Comparison of ENCODE assay signal across 8 cellular contexts in the genomic region with DNA sequence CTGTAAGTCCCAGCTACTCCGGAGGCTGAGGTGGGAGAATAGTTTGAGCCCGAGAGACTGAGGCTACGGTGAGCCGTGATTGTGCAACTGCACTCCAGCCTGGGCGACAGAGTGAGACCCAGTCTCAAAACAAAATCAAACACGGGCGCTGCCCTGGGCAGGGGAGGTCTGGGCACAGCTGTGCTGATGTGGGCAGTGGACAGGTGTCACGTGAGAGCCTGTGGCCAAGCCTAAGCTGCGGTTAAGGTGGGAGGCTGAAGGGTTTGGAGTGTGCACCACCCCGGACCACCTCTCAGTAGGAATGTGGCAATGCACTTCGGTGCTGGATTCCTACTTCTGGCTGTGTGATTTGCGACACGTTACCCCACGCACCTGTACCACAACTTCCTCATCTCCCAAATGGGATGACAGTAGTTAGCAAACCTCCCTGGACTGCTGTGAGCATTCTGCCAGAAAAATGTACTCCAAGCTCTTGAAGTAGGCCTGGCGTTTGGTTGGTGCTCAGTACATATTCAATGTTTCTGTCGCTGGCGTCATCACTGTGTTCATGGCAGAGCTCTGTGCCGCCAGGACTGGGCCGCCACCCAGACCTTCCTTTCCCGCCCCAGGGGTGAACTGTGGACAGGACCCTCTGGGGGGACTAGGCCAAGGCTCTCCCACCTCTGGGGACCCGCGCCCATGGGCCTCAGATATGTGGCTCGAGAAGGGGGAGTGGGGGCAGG. TPM values are rescaled to one million over a fixed set of nuclear protein-coding genes. Genes with fewer than 3 reads are reported as not detected.
DNase-seq lines count a peak whose midpoint lies in the region; TF ChIP-seq lines count a peak whose summit lies in the region.

No MANE protein-coding gene starts in this region.

- H3K4me3 ChIP-seq in adipocyte (ENCODE audit: low read length) (peak overlapping the region; percentile 87), kidney epithelial cell (ENCODE audit: low read depth, low read length) (peak overlapping the region; percentile 84), suprapubic skin (peak overlapping the region; percentile 92)

- peaks cover 23% of the 10 kb centered on the region for H3K4me1 ChIP-seq in adipocyte (ENCODE audit: control insufficient read depth, insufficient read depth, low read length)
- H3K4me1 ChIP-seq in suprapubic skin: peaks cover 30% of the 10 kb centered on the region

- H3K9ac ChIP-seq in adipocyte (ENCODE audit: low read length): peak overlapping the region; percentile 88

- H3K27ac Mint-ChIP-seq in T-helper 1 cell treated with Interleukin-12 subunit alpha and Interleukin-12 subunit beta and Interleukin-4 antibody, amounts not matched to agents 30 μg/mL and 1 μg/mL, for 36 hours: peak overlapping the region; percentile 90

- H3K9me3 ChIP-seq in adipocyte (ENCODE audit: control insufficient read depth, low read length) (no peaks in the 10 kb centered on the region), suprapubic skin (no peaks in the 10 kb centered on the region)

- no peaks in the 10 kb centered on the region for H3K36me3 ChIP-seq in adipocyte (ENCODE audit: control insufficient read depth, insufficient read depth, low read length, severe bottlenecking)
- no peaks in the 10 kb centered on the region for H3K36me3 ChIP-seq in kidney epithelial cell (ENCODE audit: control insufficient read depth, insufficient read depth, low read length)
- H3K36me3 ChIP-seq in suprapubic skin: no peaks in the 10 kb centered on the region

- H3K27me3 ChIP-seq in adipocyte (replicated peaks; ENCODE audit: control insufficient read depth, insufficient read depth, low read length): peaks cover 4% of the 10 kb centered on the region
- H3K27me3 ChIP-seq in kidney epithelial cell (ENCODE audit: control insufficient read depth, insufficient read depth, low read length): no peaks in the 10 kb centered on the region
- no peaks in the 10 kb centered on the region for H3K27me3 ChIP-seq in suprapubic skin

- no peaks in the 10 kb centered on the region for H3K27me3 Mint-ChIP-seq in T-helper 1 cell treated with Interleukin-12 subunit alpha and Interleukin-12 subunit beta and Interleukin-4 antibody, amounts not matched to agents 30 μg/mL and 1 μg/mL, for 36 hours (ENCODE audit: low read depth)

- DNase-seq in T-helper 1 cell: no peak
- no peak for DNase-seq in adipocyte (ENCODE audit: low read depth)
- no peak for DNase-seq in kidney epithelial cell (ENCODE audit: low read depth)
- DNase-seq in suprapubic skin (ENCODE audit: low spot score in 2 of 2): peak in 1 of 2 donors; percentile 60
- DNase-seq in glomerular visceral epithelial cell (ENCODE audit: extremely low spot score): no peak
- DNase-seq in NCI-H524 (lab: John Stamatoyannopoulos, UW): no peak
- no peak for DNase-seq in midbrain (lab: John Stamatoyannopoulos, UW)

- TF ChIP-seq EP300 in suprapubic skin (IDR thresholded peaks at IDR 0.05): no peak

- 97% methylated on average over 13 of the region's 23 CpGs for WGBS in suprapubic skin

- H3K27ac ChIP-seq in suprapubic skin: no peak overlapping the region

- no peak for TF ChIP-seq CTCF in kidney epithelial cell (IDR thresholded peaks at IDR 0.05; ENCODE audit: insufficient read depth, low read length, poor library complexity, severe bottlenecking)
- TF ChIP-seq CTCF in suprapubic skin (IDR thresholded peaks at IDR 0.05): no peak

- peaks cover 15% of the 10 kb centered on the region for H3K4me1 Mint-ChIP-seq in T-helper 1 cell treated with Interleukin-12 subunit alpha and Interleukin-12 subunit beta and Interleukin-4 antibody, amounts not matched to agents 30 μg/mL and 1 μg/mL, for 36 hours (ENCODE audit: low read depth)

- H3K4me3 Mint-ChIP-seq in T-helper 1 cell treated with Interleukin-12 subunit alpha and Interleukin-12 subunit beta and Interleukin-4 antibody, amounts not matched to agents 30 μg/mL and 1 μg/mL, for 36 hours: peak overlapping the region; percentile 88

- TF ChIP-seq POLR2A in suprapubic skin (IDR thresholded peaks at IDR 0.05): no peak

- no peaks in the 10 kb centered on the region for H3K36me3 Mint-ChIP-seq in T-helper 1 cell treated with Interleukin-12 subunit alpha and Interleukin-12 subunit beta and Interleukin-4 antibody, amounts not matched to agents 30 μg/mL and 1 μg/mL, for 36 hours (ENCODE audit: low read depth)

- H3K9me3 Mint-ChIP-seq in T-helper 1 cell treated with Interleukin-12 subunit alpha and Interleukin-12 subunit beta and Interleukin-4 antibody, amounts not matched to agents 30 μg/mL and 1 μg/mL, for 36 hours: peaks cover 5% of the 10 kb centered on the region

RNA-seq across cellular contexts. Expression of gene ZNF74, which starts 0.8 kb away (rescaled TPM):
- 23.5 TPM in 2 replicates for total RNA-seq in kidney epithelial cell
- total RNA-seq in suprapubic skin: 10 to 100 TPM in 3 of 4 donors, 1 to 10 TPM in 1; 9.3 to 17.5 (median 10.5) TPM

RNA-seq across cellular contexts. Expression of gene SCARF2, which starts 44.5 kb away (rescaled TPM):
- total RNA-seq in kidney epithelial cell (33.6 and 39.9 TPM in 2 replicates), suprapubic skin (10 to 100 TPM in 1 of 4 donors, 1 to 10 TPM in 3; 2.8 to 11.3 (median 5.8) TPM)
